Comparison of ENCODE assay signal across 17 cellular contexts in the genomic region with DNA sequence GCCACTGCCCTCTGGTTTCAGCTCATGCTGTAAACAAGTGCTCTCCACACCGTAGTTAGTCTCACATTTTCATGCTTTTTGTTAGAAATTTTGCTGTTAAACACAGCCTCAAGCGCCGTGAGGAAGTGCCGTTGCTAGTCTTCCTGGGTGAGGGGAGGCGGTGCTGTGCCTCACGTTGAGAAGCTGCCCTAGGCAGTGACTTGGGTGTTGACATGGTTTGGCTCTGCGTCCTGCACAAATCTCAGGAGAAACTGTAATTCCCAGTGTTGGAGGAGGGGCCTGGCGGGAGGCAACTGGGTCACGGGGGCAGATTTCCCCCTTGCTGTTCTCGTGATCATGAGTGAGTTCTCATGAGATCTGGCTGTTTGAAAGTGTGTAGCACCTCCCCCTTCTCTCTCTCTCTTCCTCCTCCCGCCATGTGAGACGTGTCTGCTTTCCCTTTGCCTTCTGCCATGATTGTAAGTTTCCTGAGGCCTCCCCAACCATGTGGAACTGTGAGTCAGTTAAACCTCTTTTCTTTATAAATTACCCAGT.
A peak's percentile ranks its signal among the peaks of the same experiment; 100 is the strongest.
DNase-seq lines count a peak whose midpoint lies in the region; ATAC-seq lines count a peak whose summit lies in the region.
"Had no signal": no experiment of that assay in that cellular context is flagged by ENCODE, and none has a peak within 500 bp of the region (broad histone marks: within the 10 kb centered on the region; RNA-seq: fewer than 3 reads in every experiment).

No MANE protein-coding gene starts in this region.

- intact Hi-C loops in posterior vena cava (cut with DNase I): no loop called here

- no peaks in the 10 kb centered on the region for H3K9me3 Mint-ChIP-seq in stimulated activated naive CD8-positive, alpha-beta T cell treated with anti-CD3 and anti-CD28 coated beads, Interleukin-15, amount 100 ng/mL, for 72 hours
- H3K9me3 Mint-ChIP-seq: CD4-positive, alpha-beta T cell had no signal

- no peak overlapping the region for H3K4me3 Mint-ChIP-seq in stimulated activated naive CD8-positive, alpha-beta T cell treated with anti-CD3 and anti-CD28 coated beads, Interleukin-15, amount 100 ng/mL, for 72 hours
- H3K4me3 Mint-ChIP-seq: B cell; CD4-positive, alpha-beta T cell had no signal

- no peaks in the 10 kb centered on the region for H3K4me1 Mint-ChIP-seq in stimulated activated naive CD8-positive, alpha-beta T cell treated with anti-CD3 and anti-CD28 coated beads, Interleukin-15, amount 100 ng/mL, for 72 hours

- no peak overlapping the region for H3K27ac Mint-ChIP-seq in stimulated activated naive CD8-positive, alpha-beta T cell treated with anti-CD3 and anti-CD28 coated beads, Interleukin-15, amount 100 ng/mL, for 72 hours
- H3K27ac Mint-ChIP-seq: B cell; CD4-positive, alpha-beta T cell had no signal

- no peak for ATAC-seq in stimulated activated naive CD8-positive, alpha-beta T cell treated with anti-CD3 and anti-CD28 coated beads, Interleukin-15, amount 100 ng/mL, for 72 hours

- peaks cover 19% of the 10 kb centered on the region for H3K27me3 Mint-ChIP-seq in stimulated activated naive CD8-positive, alpha-beta T cell treated with anti-CD3 and anti-CD28 coated beads, Interleukin-15, amount 100 ng/mL, for 72 hours

- peak; percentile 12 for DNase-seq in activated effector memory CD4-positive, alpha-beta T cell treated with anti-CD3 and anti-CD28 coated beads, Interleukin-2, amount 50 U/mL, for 16 hours
- no peak for DNase-seq in activated effector memory CD4-positive, alpha-beta T cell treated with Interleukin-2 at 50 U/mL for 16 hours
- DNase-seq in RPMI7951 (ENCODE audit: low read depth) (peak; percentile 31), islet precursor cell (peak; percentile 51), posterior vena cava (ENCODE audit: low spot score) (peak; percentile 50), AG08396 (ENCODE audit: low spot score) (no peak), HCEC 1CT (no peak)
- no peak for DNase-seq in stimulated activated naive CD8-positive, alpha-beta T cell treated with anti-CD3 and anti-CD28 coated beads, Interleukin-15, amount 100 ng/mL, for 72 hours
- DNase-seq: CD4-positive, alpha-beta T cell; EL; NCI-H1417 treated with DMSO at 0.1 percent for 48 hours; NCI-H187 treated with DMSO at 0.1 percent for 48 hours; NCI-H226; NCI-H524 treated with DMSO at 0.1 percent for 48 hours; PC-9; SJCRH30 had no signal

Comparison
In these comparisons a context has a peak if more than half of its experiments do, and no peak if none do; other contexts are left out.
1. DNase-seq: peak in activated effector memory CD4-positive, alpha-beta T cell treated with anti-CD3 and anti-CD28 coated beads, Interleukin-2, amount 50 U/mL, for 16 hours (single experiment), RPMI7951 (single experiment), islet precursor cell (single experiment) and posterior vena cava (single experiment); none in activated effector memory CD4-positive, alpha-beta T cell treated with Interleukin-2 at 50 U/mL for 16 hours (single experiment), stimulated activated naive CD8-positive, alpha-beta T cell treated with anti-CD3 and anti-CD28 coated beads, Interleukin-15, amount 100 ng/mL, for 72 hours (0 of 2), AG08396 (single experiment) and HCEC 1CT (single experiment).